14 cellular contexts compared by ENCODE assay signal in the genomic region with DNA sequence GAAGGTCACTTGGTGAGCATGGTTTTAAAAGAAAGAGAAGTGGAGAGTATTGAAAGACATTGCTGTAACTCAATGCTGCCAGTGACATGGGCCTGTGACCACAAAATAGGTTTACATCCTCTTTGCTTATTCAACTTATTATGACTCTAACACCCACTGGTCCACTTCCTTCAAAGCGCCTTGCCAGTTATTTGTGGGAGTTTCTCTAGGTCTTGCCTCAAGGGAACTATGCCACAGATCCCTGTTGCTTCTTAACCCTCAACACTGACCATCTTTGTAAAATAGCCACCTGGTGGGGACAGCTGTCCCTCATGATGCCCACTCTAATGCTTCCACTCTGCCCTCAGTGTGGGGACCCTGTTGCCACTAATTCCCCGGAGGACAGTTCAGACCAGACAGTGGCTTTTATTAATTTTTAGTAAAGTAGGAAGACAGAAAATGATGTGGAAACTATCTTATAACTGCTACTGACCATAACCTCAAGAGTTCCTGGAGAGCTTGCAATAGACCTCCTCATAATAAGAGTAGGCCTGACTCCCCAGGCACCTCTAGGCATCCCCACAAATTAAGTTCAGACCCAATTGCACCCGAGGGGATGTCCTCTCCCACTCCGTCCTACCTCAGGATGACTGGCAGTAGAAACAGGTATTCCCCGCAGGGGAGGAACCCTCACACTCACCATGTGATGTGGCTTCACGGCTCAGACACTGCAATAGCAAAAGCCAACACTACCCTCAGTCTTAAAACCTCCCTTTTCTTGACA. TPM values are rescaled to one million over a fixed set of nuclear protein-coding genes. Genes with fewer than 3 reads are reported as not detected.
DNase-seq lines count a peak whose midpoint lies in the region; ATAC-seq, FAIRE-seq and TF ChIP-seq lines count a peak whose summit lies in the region.
"Had no signal": no experiment of that assay in that cellular context is flagged by ENCODE, and none has a peak within 500 bp of the region (broad histone marks: within the 10 kb centered on the region; RNA-seq: fewer than 3 reads in every experiment).

No MANE protein-coding gene starts in this region.

- peak; percentile 98 for FAIRE-seq in GM12891 (lab: Jason Lieb, UNC)
- FAIRE-seq: H54 had no signal

- ATAC-seq in GM21360 (IDR thresholded peaks at IDR 0.05; ENCODE audit: unreplicated experiment) (peak; percentile 95), HG03097 (IDR thresholded peaks at IDR 0.05; ENCODE audit: low FRiP score, unreplicated experiment) (peak; percentile 92)
- ATAC-seq in activated naive CD4-positive, alpha-beta T cell treated with anti-CD3 and anti-CD28 coated beads, Interleukin-2, amount 50 U/mL, for 72 hours, result no peak
- ATAC-seq: body of pancreas had no signal

- no peaks in the 10 kb centered on the region for H3K36me3 Mint-ChIP-seq in activated CD4-positive, alpha-beta T cell treated with anti-CD3 and anti-CD28 coated beads, Interleukin-2, amount 10 ng/mL, durations not matched to agents 24 days and 14 days (ENCODE audit: low read depth)
- no peaks in the 10 kb centered on the region for H3K36me3 Mint-ChIP-seq in activated naive CD4-positive, alpha-beta T cell treated with anti-CD3 and anti-CD28 coated beads, Interleukin-2, amount 50 U/mL, for 72 hours

- H3K27ac Mint-ChIP-seq in activated CD4-positive, alpha-beta T cell treated with anti-CD3 and anti-CD28 coated beads, Interleukin-2, amount 10 ng/mL, durations not matched to agents 24 days and 14 days, result no peak overlapping the region
- no peak overlapping the region for H3K27ac Mint-ChIP-seq in activated naive CD4-positive, alpha-beta T cell treated with anti-CD3 and anti-CD28 coated beads, Interleukin-2, amount 50 U/mL, for 72 hours

- no peak overlapping the region for H3K4me3 Mint-ChIP-seq in activated CD4-positive, alpha-beta T cell treated with anti-CD3 and anti-CD28 coated beads, Interleukin-2, amount 10 ng/mL, durations not matched to agents 24 days and 14 days
- H3K4me3 Mint-ChIP-seq: neural crest cell had no signal

- DNase-seq in GM12891 (ENCODE audit: insufficient read length, low spot score), result peak; percentile 41
- peak; percentile 72 for DNase-seq in SIG-M5 (lab: John Stamatoyannopoulos, UW)
- DNase-seq in activated CD4-positive, alpha-beta T cell treated with anti-CD3 and anti-CD28 coated beads, Interleukin-2, amount 10 ng/mL, durations not matched to agents 24 days and 14 days, result no peak
- DNase-seq in activated naive CD4-positive, alpha-beta T cell treated with anti-CD3 and anti-CD28 coated beads, Interleukin-2, amount 50 U/mL, for 72 hours (ENCODE audit: low spot score in 2 of 2), result no peak
- DNase-seq in NK-92 (lab: John Stamatoyannopoulos, UW; ENCODE audit: unreplicated experiment), result no peak
- DNase-seq in iPS-NIHi11 (ENCODE audit: low spot score), result no peak
- DNase-seq: foreskin fibroblast, NCI-H2171 treated with DMSO at 0.1 percent for 48 hours had no signal

- no peaks in the 10 kb centered on the region for H3K4me1 Mint-ChIP-seq in activated CD4-positive, alpha-beta T cell treated with anti-CD3 and anti-CD28 coated beads, Interleukin-2, amount 10 ng/mL, durations not matched to agents 24 days and 14 days

- H3K9me3 Mint-ChIP-seq in activated CD4-positive, alpha-beta T cell treated with anti-CD3 and anti-CD28 coated beads, Interleukin-2, amount 10 ng/mL, durations not matched to agents 24 days and 14 days, result no peaks in the 10 kb centered on the region
- H3K9me3 Mint-ChIP-seq in activated naive CD4-positive, alpha-beta T cell treated with anti-CD3 and anti-CD28 coated beads, Interleukin-2, amount 50 U/mL, for 72 hours, result no peaks in the 10 kb centered on the region

- intact Hi-C loops in activated CD4-positive, alpha-beta T cell treated with anti-CD3 and anti-CD28 coated beads, Interleukin-2, amount 10 ng/mL, durations not matched to agents 24 days and 14 days (cut with micrococcal nuclease), result no loop called here

- no peak for TF ChIP-seq POLR2A in GM12891 (IDR thresholded peaks at IDR 0.05; ENCODE audit: low read depth, low read length)

- no peaks in the 10 kb centered on the region for H3K27me3 Mint-ChIP-seq in activated CD4-positive, alpha-beta T cell treated with anti-CD3 and anti-CD28 coated beads, Interleukin-2, amount 10 ng/mL, durations not matched to agents 24 days and 14 days

TF ChIP-seq in GM12891, 5 proteins besides CTCF, POLR2A, EP300 and RAD21:
- TF ChIP-seq SPI1 (IDR thresholded peaks at IDR 0.05; ENCODE audit: low read depth, low read length) (peak; percentile 88), PAX5 (IDR thresholded peaks at IDR 0.05; ENCODE audit: insufficient read depth, low read length, severe bottlenecking) (no peak), POLR2AphosphoS5 (IDR thresholded peaks at IDR 0.05; ENCODE audit: low read depth, low read length) (no peak), TAF1 (IDR thresholded peaks at IDR 0.05; ENCODE audit: low read depth, low read length) (no peak), POU2F2 (IDR thresholded peaks at IDR 0.05; ENCODE audit: low read depth, low read length) (peak; percentile 73; the same call in 1 of the 2 replicates)

RNA-seq across cellular contexts. Expression of a gene that starts 31.3 kb away (rescaled TPM):
- not detected for polyA plus RNA-seq in GM12891 (2012; ENCODE audit: low read depth, missing spikeins)
- not detected in 2 replicates for total RNA-seq in activated CD4-positive, alpha-beta T cell treated with anti-CD3 and anti-CD28 coated beads, Interleukin-2, amount 10 ng/mL, durations not matched to agents 24 days and 14 days
- not detected for total RNA-seq in activated naive CD4-positive, alpha-beta T cell treated with anti-CD3 and anti-CD28 coated beads, Interleukin-2, amount 50 U/mL, for 72 hours
- total RNA-seq: body of pancreas, neural crest cell had no signal
- polyA plus RNA-seq: BJ had no signal

Comparison
In these comparisons a context has a peak if more than half of its experiments do, and no peak if none do; other contexts are left out.
1. DNase-seq: peak in GM12891 (single experiment) and SIG-M5 (single experiment); none in activated CD4-positive, alpha-beta T cell treated with anti-CD3 and anti-CD28 coated beads, Interleukin-2, amount 10 ng/mL, durations not matched to agents 24 days and 14 days (single experiment), activated naive CD4-positive, alpha-beta T cell treated with anti-CD3 and anti-CD28 coated beads, Interleukin-2, amount 50 U/mL, for 72 hours (0 of 2), NK-92 (single experiment) and iPS-NIHi11 (single experiment).
2. ATAC-seq: peak in GM21360 (single experiment) and HG03097 (single experiment); none in activated naive CD4-positive, alpha-beta T cell treated with anti-CD3 and anti-CD28 coated beads, Interleukin-2, amount 50 U/mL, for 72 hours (0 of 2).